In genomic region chr13:113725329-113726105, GRCh38 we compare ENCODE assay signal across 10 cellular contexts. TPM values are rescaled to one million over a fixed set of nuclear protein-coding genes. Genes with fewer than 3 reads are reported as not detected.
DNase-seq lines count a peak whose midpoint lies in the region; ATAC-seq, FAIRE-seq and TF ChIP-seq lines count a peak whose summit lies in the region.
"Not testable (repeated sequence)": the region's sequence is repeated elsewhere in the genome, so short reads cannot be mapped to it uniquely, and the experiment has no call there.
"Had no signal": no experiment of that assay in that cellular context is flagged by ENCODE, and none has a peak within 500 bp of the region (broad histone marks: within the 10 kb centered on the region; RNA-seq: fewer than 3 reads in every experiment).

No MANE protein-coding gene starts in this region.

- not testable (repeated sequence) for H3K36me3 Mint-ChIP-seq in activated CD4-positive, alpha-beta T cell treated with anti-CD3 and anti-CD28 coated beads, Interleukin-2, amount 10 ng/mL, durations not matched to agents 7 days and 5 days (ENCODE audit: low read depth); activated T-helper 17 cell treated with anti-CD3 and anti-CD28 coated beads, Interleukin-2, amount 50 U/mL, for 72 hours (ENCODE audit: low read depth)

- not testable (repeated sequence) for H3K36me3 ChIP-seq in bronchial epithelial cell (ENCODE audit: control insufficient read depth, insufficient read depth, low read length); osteoblast (ENCODE audit: insufficient read depth, low read length); thyroid gland

- H3K9me3 ChIP-seq in osteoblast (ENCODE audit: low read depth, low read length); thyroid gland: not testable (repeated sequence)

- H3K4me2 ChIP-seq in osteoblast (ENCODE audit: insufficient read depth, low read length): not testable (repeated sequence)

- H3K27ac ChIP-seq in osteoblast (ENCODE audit: low read depth, low read length): not testable (repeated sequence)
- H3K27ac ChIP-seq in thyroid gland: peak overlapping the region in 2 of 3 donors; percentile 63 to 77

- not testable (repeated sequence) for H3K79me2 ChIP-seq in osteoblast (ENCODE audit: insufficient read depth, low read length)

- POLR2A ChIA-PET in activated CD4-positive, alpha-beta T cell treated with anti-CD3 and anti-CD28 coated beads, Interleukin-2, amount 10 ng/mL, durations not matched to agents 7 days and 5 days (lab: Charles Lee): not testable (repeated sequence)

- WGBS in thyroid gland, 2 donors: no CpG with 5 or more reads among the region's 75 CpGs

- H3K27ac Mint-ChIP-seq in activated CD4-positive, alpha-beta T cell treated with anti-CD3 and anti-CD28 coated beads, Interleukin-2, amount 10 ng/mL, durations not matched to agents 7 days and 5 days: not testable (repeated sequence)
- H3K27ac Mint-ChIP-seq in activated T-helper 17 cell treated with anti-CD3 and anti-CD28 coated beads, Interleukin-2, amount 50 U/mL, for 72 hours: peak overlapping the region; percentile 82

- not testable (repeated sequence) for TF ChIP-seq POLR2A in thyroid gland (IDR thresholded peaks at IDR 0.05)

- not testable (repeated sequence) for H2AFZ ChIP-seq in osteoblast (ENCODE audit: low read length)

- ATAC-seq in activated T-helper 17 cell treated with anti-CD3 and anti-CD28 coated beads, Interleukin-2, amount 50 U/mL, for 72 hours (replicated peaks); left cardiac atrium: not testable (repeated sequence)

- H3K27me3 Mint-ChIP-seq in activated CD4-positive, alpha-beta T cell treated with anti-CD3 and anti-CD28 coated beads, Interleukin-2, amount 10 ng/mL, durations not matched to agents 7 days and 5 days: peaks cover 15% of the 10 kb centered on the region
- H3K27me3 Mint-ChIP-seq in activated T-helper 17 cell treated with anti-CD3 and anti-CD28 coated beads, Interleukin-2, amount 50 U/mL, for 72 hours: not testable (repeated sequence)

- CTCF ChIA-PET in activated CD4-positive, alpha-beta T cell treated with anti-CD3 and anti-CD28 coated beads, Interleukin-2, amount 10 ng/mL, durations not matched to agents 7 days and 5 days (lab: Charles Lee): interaction anchor here (1.0 to 1.4 kb wide), 3 partner anchors 21 to 100 kb away, joined by 3 to 4 read pairs (median 3); no protein-coding TSS in a partner anchor

- H3K9me3 Mint-ChIP-seq in activated CD4-positive, alpha-beta T cell treated with anti-CD3 and anti-CD28 coated beads, Interleukin-2, amount 10 ng/mL, durations not matched to agents 7 days and 5 days; activated T-helper 17 cell treated with anti-CD3 and anti-CD28 coated beads, Interleukin-2, amount 50 U/mL, for 72 hours: not testable (repeated sequence)

- intact Hi-C loops in left cardiac atrium (cut with DNase I); thyroid gland (cut with DNase I): not testable (repeated sequence)

- TF ChIP-seq CTCF in bronchial epithelial cell (IDR thresholded peaks at IDR 0.05; ENCODE audit: insufficient read depth, low read length, severe bottlenecking); osteoblast (IDR thresholded peaks at IDR 0.05; ENCODE audit: extremely low read depth, low read depth, low read length); thyroid gland (IDR thresholded peaks at IDR 0.05): not testable (repeated sequence)

- FAIRE-seq in bronchial epithelial cell (lab: Jason Lieb, UNC): not testable (repeated sequence)

- DNase-seq in NCI-H345 (lab: John Stamatoyannopoulos, UW) (peak; percentile 52), left cardiac atrium (peak; percentile 51), thyroid gland (peak; percentile 65 to 72)
- DNase-seq in activated CD4-positive, alpha-beta T cell treated with anti-CD3 and anti-CD28 coated beads, Interleukin-2, amount 10 ng/mL, durations not matched to agents 7 days and 5 days: peak; percentile 37
- DNase-seq in bronchial epithelial cell (ENCODE audit: low read depth); osteoblast (ENCODE audit: insufficient read length, low spot score, missing footprints): not testable (repeated sequence)
- peak; percentile 45 to 66 (median 61) for DNase-seq in stimulated activated CD4-positive, alpha-beta T cell treated with anti-CD3 and anti-CD28 coated beads, TNF-alpha, amount 100 ng/mL, for 1 hour (ENCODE audit: low read depth in 3 of 3, low spot score in 1 of 3)

- H3K4me3 ChIP-seq in bronchial epithelial cell (ENCODE audit: low read depth, low read length) (peak overlapping the region; percentile 33), osteoblast (ENCODE audit: insufficient read depth, low read length) (peak overlapping the region; percentile 67)
- not testable (repeated sequence) for H3K4me3 ChIP-seq in thyroid gland (replicated peaks in 1 of 3)

- H3K4me1 Mint-ChIP-seq in activated CD4-positive, alpha-beta T cell treated with anti-CD3 and anti-CD28 coated beads, Interleukin-2, amount 10 ng/mL, durations not matched to agents 7 days and 5 days: peaks cover 10% of the 10 kb centered on the region
- not testable (repeated sequence) for H3K4me1 Mint-ChIP-seq in activated T-helper 17 cell treated with anti-CD3 and anti-CD28 coated beads, Interleukin-2, amount 50 U/mL, for 72 hours

- H3K4me1 ChIP-seq in osteoblast (ENCODE audit: insufficient read depth, low read length); thyroid gland: not testable (repeated sequence)

- H3K27me3 ChIP-seq in bronchial epithelial cell (ENCODE audit: control insufficient read depth, insufficient read depth, low read length); thyroid gland: not testable (repeated sequence)
- H3K27me3 ChIP-seq in osteoblast (ENCODE audit: insufficient read depth, low read length): peaks cover 25% of the 10 kb centered on the region

- H3K4me3 Mint-ChIP-seq in activated CD4-positive, alpha-beta T cell treated with anti-CD3 and anti-CD28 coated beads, Interleukin-2, amount 10 ng/mL, durations not matched to agents 7 days and 5 days: peak overlapping the region; percentile 70
- peak overlapping the region; percentile 69 for H3K4me3 Mint-ChIP-seq in activated T-helper 17 cell treated with anti-CD3 and anti-CD28 coated beads, Interleukin-2, amount 50 U/mL, for 72 hours

- not testable (repeated sequence) for H4K20me1 ChIP-seq in osteoblast (ENCODE audit: insufficient read depth, low read length)

RNA-seq across cellular contexts. Expression of gene TMEM255B, which starts 33.5 kb away (rescaled TPM):
- total RNA-seq in activated CD4-positive, alpha-beta T cell treated with anti-CD3 and anti-CD28 coated beads, Interleukin-2, amount 10 ng/mL, durations not matched to agents 7 days and 5 days: 1 to 10 TPM; 1.3 to 1.8 TPM
- 1 to 10 TPM; 2.0 TPM for total RNA-seq in activated T-helper 17 cell treated with anti-CD3 and anti-CD28 coated beads, Interleukin-2, amount 50 U/mL, for 72 hours
- 1.0 and 5.3 TPM in 2 replicates for total RNA-seq in bronchial epithelial cell
- 10 to 100 TPM; 10.5 to 14.1 TPM for total RNA-seq in left cardiac atrium
- total RNA-seq in osteoblast: 1.8 and 2.9 TPM in 2 replicates
- total RNA-seq in thyroid gland: 1 to 10 TPM; 6.1 to 9.2 (median 8.3) TPM

RNA-seq across cellular contexts. Expression of gene GRK1, which starts 58.5 kb away (rescaled TPM):
- under 1 TPM in 1 of 2 experiments, not detected in 1; 0.19 TPM for total RNA-seq in activated CD4-positive, alpha-beta T cell treated with anti-CD3 and anti-CD28 coated beads, Interleukin-2, amount 10 ng/mL, durations not matched to agents 7 days and 5 days
- total RNA-seq in activated T-helper 17 cell treated with anti-CD3 and anti-CD28 coated beads, Interleukin-2, amount 50 U/mL, for 72 hours: under 1 TPM; 0.09 to 0.64 TPM
- total RNA-seq in bronchial epithelial cell (not detected in 2 replicates), left cardiac atrium (under 1 TPM; 0.13 to 0.44 TPM), osteoblast (not detected in 2 replicates), thyroid gland (10 to 100 TPM in 1 of 4 donors, 1 to 10 TPM in 3; 2.0 to 17.9 (median 2.7) TPM)
- total RNA-seq: dermis microvascular lymphatic vessel endothelial cell, osteocyte had no signal
